ENCODE assay signal across 23 cellular contexts in the genomic region with DNA sequence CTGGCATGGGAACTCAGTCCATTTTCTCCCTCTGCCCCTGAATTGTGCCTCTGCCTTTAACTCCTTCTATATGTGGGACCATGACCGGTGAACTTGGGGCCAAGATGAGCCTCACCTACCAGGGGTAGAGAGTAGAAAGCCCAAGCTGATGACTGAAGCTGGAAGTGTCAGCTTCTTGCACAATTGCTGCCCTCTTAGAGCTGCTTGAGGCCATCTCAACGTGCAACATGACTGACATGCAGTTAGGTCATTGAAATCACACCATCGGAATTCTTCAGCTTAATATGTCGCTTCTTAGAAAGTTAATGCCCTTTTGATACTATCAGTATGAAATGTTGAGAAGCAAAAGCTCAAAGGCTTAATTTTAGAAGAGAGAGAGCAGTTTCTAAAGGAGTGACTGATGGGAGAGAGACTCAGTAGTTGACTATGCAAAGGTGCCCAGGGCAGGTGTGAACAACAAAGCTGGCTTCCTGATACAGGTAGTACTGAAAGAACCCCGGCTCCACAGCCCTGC.
"Had no signal": no experiment of that assay in that cellular context is flagged by ENCODE, and none has a peak within 500 bp of the region (broad histone marks: within the 10 kb centered on the region; RNA-seq: fewer than 3 reads in every experiment).

No MANE protein-coding gene starts in this region.

- H3K4me3 ChIP-seq: coronary artery, neural progenitor cell, pancreas, prostate gland, right lobe of liver, suprapubic skin, thyroid gland, upper lobe of right lung had no signal

- H3K4me2 ChIP-seq: neural progenitor cell had no signal

- H3K27ac Mint-ChIP-seq: immature natural killer cell; memory B cell; natural killer cell treated with Interleukin-12 subunit alpha and Interleukin-12 subunit beta and Interleukin-15 and Interleukin-18, amount 100 ng/mL, for 72 hours; neural progenitor cell; stimulated activated effector memory CD8-positive, alpha-beta T cell treated with anti-CD3 and anti-CD28 coated beads, Interleukin-12 subunit alpha, Interleukin-12 subunit beta, amount 100 ng/mL, for 72 hours had no signal

- H3K9ac ChIP-seq: neural progenitor cell had no signal

- H3K27me3 ChIP-seq: foreskin keratinocyte, neural progenitor cell, pancreas, right lobe of liver, suprapubic skin, thyroid gland, upper lobe of right lung had no signal

- H3K27ac ChIP-seq: coronary artery, foreskin keratinocyte, neural progenitor cell, pancreas, prostate gland, right lobe of liver, suprapubic skin, thyroid gland, upper lobe of right lung had no signal

- H2AFZ ChIP-seq: neural progenitor cell had no signal

- H3K9me3 Mint-ChIP-seq: immature natural killer cell; memory B cell; natural killer cell treated with Interleukin-12 subunit alpha and Interleukin-12 subunit beta and Interleukin-15 and Interleukin-18, amount 100 ng/mL, for 72 hours; neural progenitor cell had no signal

- H3K36me3 ChIP-seq: neural progenitor cell, pancreas, prostate gland, right lobe of liver, suprapubic skin, thyroid gland, upper lobe of right lung had no signal

- H3K9me3 ChIP-seq: pancreas, prostate gland, right lobe of liver, suprapubic skin, thyroid gland, upper lobe of right lung had no signal

- ATAC-seq: foreskin keratinocyte; natural killer cell treated with Interleukin-12 subunit alpha and Interleukin-12 subunit beta and Interleukin-15 and Interleukin-18, amount 100 ng/mL, for 72 hours; pancreas; right lobe of liver; stimulated activated effector memory CD8-positive, alpha-beta T cell treated with anti-CD3 and anti-CD28 coated beads, Interleukin-12 subunit alpha, Interleukin-12 subunit beta, amount 100 ng/mL, for 72 hours; stimulated activated naive CD8-positive, alpha-beta T cell treated with anti-CD3 and anti-CD28 coated beads, Interleukin-15, Interleukin-2, amounts not matched to agents 100 U/mL and 50 U/mL, for 24 hours; upper lobe of right lung had no signal

- DNase-seq: caudate nucleus; effector CD4-positive, alpha-beta T cell; erythroblast; immature natural killer cell; kidney glomerular epithelial cell; midbrain; occipital lobe; pancreas; retina; right lobe of liver; stimulated activated CD4-positive, alpha-beta T cell treated with anti-CD3 and anti-CD28 coated beads, Interleukin-4, amount 100 ng/mL, for 1 hour; stimulated activated CD8-positive, alpha-beta memory T cell treated with anti-CD3 and anti-CD28 coated beads, Interleukin-4, amount 100 ng/mL, for 48 hours; stimulated activated naive CD8-positive, alpha-beta T cell treated with anti-CD3 and anti-CD28 coated beads, Interleukin-15, Interleukin-2, amounts not matched to agents 100 U/mL and 50 U/mL, for 24 hours; thyroid gland; upper lobe of right lung had no signal

- H3K4me3 Mint-ChIP-seq: immature natural killer cell; memory B cell; natural killer cell treated with Interleukin-12 subunit alpha and Interleukin-12 subunit beta and Interleukin-15 and Interleukin-18, amount 100 ng/mL, for 72 hours; neural progenitor cell; stimulated activated effector memory CD8-positive, alpha-beta T cell treated with anti-CD3 and anti-CD28 coated beads, Interleukin-12 subunit alpha, Interleukin-12 subunit beta, amount 100 ng/mL, for 72 hours had no signal

- H3K36me3 Mint-ChIP-seq: immature natural killer cell; memory B cell; natural killer cell treated with Interleukin-12 subunit alpha and Interleukin-12 subunit beta and Interleukin-15 and Interleukin-18, amount 100 ng/mL, for 72 hours; neural progenitor cell; stimulated activated effector memory CD8-positive, alpha-beta T cell treated with anti-CD3 and anti-CD28 coated beads, Interleukin-12 subunit alpha, Interleukin-12 subunit beta, amount 100 ng/mL, for 72 hours had no signal

- H3K4me1 ChIP-seq: pancreas, prostate gland, right lobe of liver, thyroid gland, upper lobe of right lung had no signal

- H3K4me1 Mint-ChIP-seq: immature natural killer cell; memory B cell; stimulated activated effector memory CD8-positive, alpha-beta T cell treated with anti-CD3 and anti-CD28 coated beads, Interleukin-12 subunit alpha, Interleukin-12 subunit beta, amount 100 ng/mL, for 72 hours had no signal
